Comparison of ENCODE assay signal across 7 cellular contexts in genomic region chr1:200802865-200803512, GRCh38.
DNase-seq lines count a peak whose midpoint lies in the region; ATAC-seq, FAIRE-seq and TF ChIP-seq lines count a peak whose summit lies in the region.

No MANE protein-coding gene starts in this region.

- H3K27ac Mint-ChIP-seq in activated B cell treated with CpG ODN at 0.5 μM for 24 hours = no peak overlapping the region

- peaks cover 10% of the 10 kb centered on the region for H3K27me3 Mint-ChIP-seq in activated B cell treated with CpG ODN at 0.5 μM for 24 hours

- no peaks in the 10 kb centered on the region for H3K9me3 Mint-ChIP-seq in activated B cell treated with CpG ODN at 0.5 μM for 24 hours

- no peaks in the 10 kb centered on the region for H3K36me3 Mint-ChIP-seq in activated B cell treated with CpG ODN at 0.5 μM for 24 hours (ENCODE audit: low read depth)

- no peak overlapping the region for H3K27ac ChIP-seq in caudate nucleus (ENCODE audit: low read depth, low read length)
- H3K27ac ChIP-seq in kidney (ENCODE audit: low read depth in 2 of 2, low read length in 2 of 2) = no peak overlapping the region

- H3K4me1 Mint-ChIP-seq in activated B cell treated with CpG ODN at 0.5 μM for 24 hours = no peaks in the 10 kb centered on the region

- FAIRE-seq in GM12892 (lab: Jason Lieb, UNC) (peak; percentile 94), kidney (lab: Jason Lieb, UNC) (peak; percentile 52)

- POLR2A ChIA-PET in activated B cell treated with CpG ODN at 0.5 μM for 24 hours (lab: Charles Lee) = no interaction called here

- intact Hi-C loops in activated B cell treated with CpG ODN at 0.5 μM for 24 hours (cut with micrococcal nuclease) (loop anchor here (1.0 to 5.0 kb wide), 5 partner anchors 132 to 1121 kb away; no protein-coding TSS in a partner anchor), kidney (cut with DNase I) (loop anchor here (10.0 kb wide), 1 partner anchor 178 kb away; the partner anchor contains the start of gene KIF14)

- no peak overlapping the region for H3K9ac ChIP-seq in kidney (ENCODE audit: low read length in 2 of 2)

- H3K36me3 ChIP-seq in kidney (ENCODE audit: control insufficient read depth in 1 of 2, insufficient read depth in 2 of 2, low read length in 2 of 2) = no peaks in the 10 kb centered on the region

- TF ChIP-seq POLR2A in GM12892 (IDR thresholded peaks at IDR 0.05; ENCODE audit: low read depth, low read length) = no peak

- H3K4me1 ChIP-seq in kidney (ENCODE audit: control insufficient read depth in 1 of 2, insufficient read depth in 1 of 2, low read depth in 1 of 2, low read length in 2 of 2) = peaks cover 0 to 2% of the 10 kb centered on the region in 2 donors

- CTCF ChIA-PET in activated B cell treated with CpG ODN at 0.5 μM for 24 hours (lab: Charles Lee) = interaction anchor here (0.6 to 6.0 kb wide), 8 partner anchors 10 to 244 kb away, joined by 3 to 135 read pairs (median 4); partner anchors contain the start of genes CAMSAP2, DDX59 and KIF14

- TF ChIP-seq CTCF in activated B cell treated with CpG ODN at 0.5 μM for 24 hours (IDR thresholded peaks at IDR 0.05) (peak; percentile 61), kidney (IDR thresholded peaks at IDR 0.05; ENCODE audit: borderline replicate concordance, extremely low read depth, insufficient read depth) (peak; percentile 97)

- peak; percentile 93 for ATAC-seq in HG03095 (IDR thresholded peaks at IDR 0.05; ENCODE audit: unreplicated experiment)
- ATAC-seq in activated B cell treated with CpG ODN at 0.5 μM for 24 hours (ENCODE audit: low read depth) = peak; percentile 81

- no peak overlapping the region for H3K4me3 Mint-ChIP-seq in activated B cell treated with CpG ODN at 0.5 μM for 24 hours

- no peak overlapping the region for H3K4me3 ChIP-seq in kidney (ENCODE audit: low read length in 2 of 2)

- no peaks in the 10 kb centered on the region for H3K9me3 ChIP-seq in kidney (ENCODE audit: control insufficient read depth in 1 of 2, low read length in 2 of 2)

- DNase-seq in GM12892 (ENCODE audit: insufficient read length) (peak; percentile 15), NCI-H2227 (lab: John Stamatoyannopoulos, UW; ENCODE audit: unreplicated experiment) (peak; percentile 83), activated B cell treated with CpG ODN at 0.5 μM for 24 hours (peak; percentile 26), caudate nucleus (lab: John Stamatoyannopoulos, UW) (peak in 59 of 61 donors; percentile 10 to 89 (median 54)), kidney (peak; percentile 79)
- DNase-seq in stimulated activated CD4-positive, alpha-beta T cell treated with anti-CD3 and anti-CD28 coated beads, Interleukin-2, amount 100 ng/mL, for 24 hours = peak; percentile 77 to 79

Comparison
In these comparisons a context has a peak if more than half of its experiments do, and no peak if none do; other contexts are left out.
1. DNase-seq: peak in every context shown above with its lines; median percentile 83 in NCI-H2227; 79 in kidney; 78 in stimulated activated CD4-positive, alpha-beta T cell treated with anti-CD3 and anti-CD28 coated beads, Interleukin-2, amount 100 ng/mL, for 24 hours; 54 in caudate nucleus; 26 in activated B cell treated with CpG ODN at 0.5 μM for 24 hours; 15 in GM12892.